ENCODE assay signal across 1 cellular context in the genomic region with DNA sequence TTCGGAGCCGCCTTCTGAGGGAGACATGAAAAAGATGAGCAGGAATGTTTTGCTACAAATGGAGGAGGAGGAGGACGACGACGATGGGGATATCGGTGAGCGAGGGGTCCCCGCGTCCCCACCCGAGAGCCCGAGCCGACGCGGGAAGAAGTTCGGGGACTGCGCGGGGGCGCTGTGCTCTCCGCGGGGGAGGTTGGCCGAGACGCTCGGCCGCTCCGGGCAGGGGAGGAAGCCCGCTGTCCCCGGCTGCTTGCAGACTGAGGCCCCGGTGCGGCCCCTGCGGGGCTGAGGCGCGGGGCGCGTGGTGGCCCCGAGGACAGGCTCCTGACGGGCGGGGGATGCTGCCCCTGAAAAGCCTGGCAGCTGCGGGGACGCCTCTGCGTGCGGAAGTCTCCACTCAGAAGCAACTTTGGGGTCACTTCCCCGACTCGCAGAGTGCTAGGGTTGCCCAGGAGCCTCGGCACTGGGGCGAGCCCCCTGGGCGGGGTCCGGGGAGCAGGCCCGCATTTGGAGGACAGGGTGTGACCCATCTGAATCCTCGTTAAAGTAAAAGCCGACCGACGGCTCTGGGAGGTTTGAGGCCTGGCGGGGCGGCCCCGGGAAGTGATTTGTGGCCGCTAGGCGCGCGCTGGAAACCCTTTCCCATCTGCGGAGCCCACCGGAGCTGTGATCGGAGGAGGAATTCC.
TF ChIP-seq lines count a peak whose summit lies in the region.

No MANE protein-coding gene starts in this region.

TF ChIP-seq in HepG2, 621 proteins besides CTCF, POLR2A, EP300 and RAD21 (continued from another document and continues in another):
- TF ChIP-seq, protein P1, sequence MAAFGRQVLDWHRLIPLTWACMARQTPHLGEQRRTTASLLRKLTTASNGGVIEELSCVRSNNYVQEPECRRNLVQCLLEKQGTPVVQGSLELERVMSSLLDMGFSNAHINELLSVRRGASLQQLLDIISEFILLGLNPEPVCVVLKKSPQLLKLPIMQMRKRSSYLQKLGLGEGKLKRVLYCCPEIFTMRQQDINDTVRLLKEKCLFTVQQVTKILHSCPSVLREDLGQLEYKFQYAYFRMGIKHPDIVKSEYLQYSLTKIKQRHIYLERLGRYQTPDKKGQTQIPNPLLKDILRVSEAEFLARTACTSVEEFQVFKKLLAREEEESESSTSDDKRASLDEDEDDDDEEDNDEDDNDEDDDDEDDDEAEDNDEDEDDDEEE (CRISPR knock-in tag; IDR thresholded peaks at IDR 0.05): peak; percentile 47; the same call in 1 of the 2 replicates
- TF ChIP-seq FOSL1 (CRISPR knock-in tag; IDR thresholded peaks at IDR 0.05; ENCODE audit: borderline replicate concordance) (no peak), CEBPB (IDR thresholded peaks at IDR 0.05; ENCODE audit: borderline replicate concordance, low read depth, low read length) (no peak), ZNF615 (CRISPR knock-in tag; IDR thresholded peaks at IDR 0.05; ENCODE audit: borderline replicate concordance) (0 out of 2 replicates have a peak, but pooled peaks have one; percentile 10), ZNF782 (CRISPR knock-in tag; IDR thresholded peaks at IDR 0.05; ENCODE audit: borderline replicate concordance) (no peak), PHF5A (CRISPR knock-in tag; IDR thresholded peaks at IDR 0.05; ENCODE audit: low read depth, unreplicated experiment) (no peak), PHF21A (CRISPR knock-in tag; IDR thresholded peaks at IDR 0.05) (peak; percentile 38; the same call in 1 of the 2 replicates), CBX1 (IDR thresholded peaks at IDR 0.05; ENCODE audit: low read depth) (no peak), SNAPC2 (CRISPR knock-in tag; IDR thresholded peaks at IDR 0.05) (no peak), ZNF3 (CRISPR knock-in tag; IDR thresholded peaks at IDR 0.05) (no peak), HNRNPLL (IDR thresholded peaks at IDR 0.05; ENCODE audit: low read depth, low read length, poor library complexity, severe bottlenecking) (peak; percentile 37), SMAD3 (CRISPR knock-in tag; IDR thresholded peaks at IDR 0.05) (no peak), KDM5B (CRISPR knock-in tag; IDR thresholded peaks at IDR 0.05; ENCODE audit: borderline replicate concordance) (peak; percentile 2; the same call in 1 of the 2 replicates), MIER2 (CRISPR knock-in tag; IDR thresholded peaks at IDR 0.05) (0 out of 2 replicates have a peak, but pooled peaks have one; percentile 8), ZMYM4 (CRISPR knock-in tag; IDR thresholded peaks at IDR 0.05) (no peak; the same call in 1 of the 2 replicates), ERF (CRISPR knock-in tag; IDR thresholded peaks at IDR 0.05) (0 out of 2 replicates have a peak, but pooled peaks have one; percentile 43), RBM39 (IDR thresholded peaks at IDR 0.05; ENCODE audit: low read depth, low read length, poor library complexity, severe bottlenecking) (peak; percentile 83), ZNF446 (CRISPR knock-in tag; IDR thresholded peaks at IDR 0.05) (peak; percentile 51; the same call in 1 of the 2 replicates), KAT7 (CRISPR knock-in tag; IDR thresholded peaks at IDR 0.05; ENCODE audit: borderline replicate concordance) (peak; percentile 18; the same call in 1 of the 2 replicates), ZNF251 (CRISPR knock-in tag; IDR thresholded peaks at IDR 0.05) (no peak), ZNF772 (CRISPR knock-in tag; IDR thresholded peaks at IDR 0.05) (no peak; the same call in 1 of the 2 replicates), MXD4 (CRISPR knock-in tag; IDR thresholded peaks at IDR 0.05) (no peak)
- TF ChIP-seq, protein P2, sequence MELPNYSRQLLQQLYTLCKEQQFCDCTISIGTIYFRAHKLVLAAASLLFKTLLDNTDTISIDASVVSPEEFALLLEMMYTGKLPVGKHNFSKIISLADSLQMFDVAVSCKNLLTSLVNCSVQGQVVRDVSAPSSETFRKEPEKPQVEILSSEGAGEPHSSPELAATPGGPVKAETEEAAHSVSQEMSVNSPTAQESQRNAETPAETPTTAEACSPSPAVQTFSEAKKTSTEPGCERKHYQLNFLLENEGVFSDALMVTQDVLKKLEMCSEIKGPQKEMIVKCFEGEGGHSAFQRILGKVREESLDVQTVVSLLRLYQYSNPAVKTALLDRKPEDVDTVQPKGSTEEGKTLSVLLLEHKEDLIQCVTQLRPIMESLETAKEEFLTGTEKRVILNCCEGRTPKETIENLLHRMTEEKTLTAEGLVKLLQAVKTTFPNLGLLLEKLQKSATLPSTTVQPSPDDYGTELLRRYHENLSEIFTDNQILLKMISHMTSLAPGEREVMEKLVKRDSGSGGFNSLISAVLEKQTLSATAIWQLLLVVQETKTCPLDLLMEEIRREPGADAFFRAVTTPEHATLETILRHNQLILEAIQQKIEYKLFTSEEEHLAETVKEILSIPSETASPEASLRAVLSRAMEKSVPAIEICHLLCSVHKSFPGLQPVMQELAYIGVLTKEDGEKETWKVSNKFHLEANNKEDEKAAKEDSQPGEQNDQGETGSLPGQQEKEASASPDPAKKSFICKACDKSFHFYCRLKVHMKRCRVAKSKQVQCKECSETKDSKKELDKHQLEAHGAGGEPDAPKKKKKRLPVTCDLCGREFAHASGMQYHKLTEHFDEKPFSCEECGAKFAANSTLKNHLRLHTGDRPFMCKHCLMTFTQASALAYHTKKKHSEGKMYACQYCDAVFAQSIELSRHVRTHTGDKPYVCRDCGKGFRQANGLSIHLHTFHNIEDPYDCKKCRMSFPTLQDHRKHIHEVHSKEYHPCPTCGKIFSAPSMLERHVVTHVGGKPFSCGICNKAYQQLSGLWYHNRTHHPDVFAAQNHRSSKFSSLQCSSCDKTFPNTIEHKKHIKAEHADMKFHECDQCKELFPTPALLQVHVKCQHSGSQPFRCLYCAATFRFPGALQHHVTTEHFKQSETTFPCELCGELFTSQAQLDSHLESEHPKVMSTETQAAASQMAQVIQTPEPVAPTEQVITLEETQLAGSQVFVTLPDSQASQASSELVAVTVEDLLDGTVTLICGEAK (IDR thresholded peaks at IDR 0.05): no peak
- TF ChIP-seq, protein P2 (CRISPR knock-in tag; IDR thresholded peaks at IDR 0.05): 0 out of 2 replicates have a peak, but pooled peaks have one; percentile 7
- TF ChIP-seq, protein P3, sequence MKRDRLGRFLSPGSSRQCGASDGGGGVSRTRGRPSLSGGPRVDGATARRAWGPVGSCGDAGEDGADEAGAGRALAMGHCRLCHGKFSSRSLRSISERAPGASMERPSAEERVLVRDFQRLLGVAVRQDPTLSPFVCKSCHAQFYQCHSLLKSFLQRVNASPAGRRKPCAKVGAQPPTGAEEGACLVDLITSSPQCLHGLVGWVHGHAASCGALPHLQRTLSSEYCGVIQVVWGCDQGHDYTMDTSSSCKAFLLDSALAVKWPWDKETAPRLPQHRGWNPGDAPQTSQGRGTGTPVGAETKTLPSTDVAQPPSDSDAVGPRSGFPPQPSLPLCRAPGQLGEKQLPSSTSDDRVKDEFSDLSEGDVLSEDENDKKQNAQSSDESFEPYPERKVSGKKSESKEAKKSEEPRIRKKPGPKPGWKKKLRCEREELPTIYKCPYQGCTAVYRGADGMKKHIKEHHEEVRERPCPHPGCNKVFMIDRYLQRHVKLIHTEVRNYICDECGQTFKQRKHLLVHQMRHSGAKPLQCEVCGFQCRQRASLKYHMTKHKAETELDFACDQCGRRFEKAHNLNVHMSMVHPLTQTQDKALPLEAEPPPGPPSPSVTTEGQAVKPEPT (CRISPR knock-in tag; IDR thresholded peaks at IDR 0.05; ENCODE audit: low read depth): no peak
- TF ChIP-seq, protein P4, sequence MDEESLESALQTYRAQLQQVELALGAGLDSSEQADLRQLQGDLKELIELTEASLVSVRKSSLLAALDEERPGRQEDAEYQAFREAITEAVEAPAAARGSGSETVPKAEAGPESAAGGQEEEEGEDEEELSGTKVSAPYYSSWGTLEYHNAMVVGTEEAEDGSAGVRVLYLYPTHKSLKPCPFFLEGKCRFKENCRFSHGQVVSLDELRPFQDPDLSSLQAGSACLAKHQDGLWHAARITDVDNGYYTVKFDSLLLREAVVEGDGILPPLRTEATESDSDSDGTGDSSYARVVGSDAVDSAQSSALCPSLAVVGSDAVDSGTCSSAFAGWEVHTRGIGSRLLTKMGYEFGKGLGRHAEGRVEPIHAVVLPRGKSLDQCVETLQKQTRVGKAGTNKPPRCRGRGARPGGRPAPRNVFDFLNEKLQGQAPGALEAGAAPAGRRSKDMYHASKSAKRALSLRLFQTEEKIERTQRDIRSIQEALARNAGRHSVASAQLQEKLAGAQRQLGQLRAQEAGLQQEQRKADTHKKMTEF (CRISPR knock-in tag; IDR thresholded peaks at IDR 0.05): peak; percentile 58; the same call in 1 of the 2 replicates
- TF ChIP-seq, protein P5, sequence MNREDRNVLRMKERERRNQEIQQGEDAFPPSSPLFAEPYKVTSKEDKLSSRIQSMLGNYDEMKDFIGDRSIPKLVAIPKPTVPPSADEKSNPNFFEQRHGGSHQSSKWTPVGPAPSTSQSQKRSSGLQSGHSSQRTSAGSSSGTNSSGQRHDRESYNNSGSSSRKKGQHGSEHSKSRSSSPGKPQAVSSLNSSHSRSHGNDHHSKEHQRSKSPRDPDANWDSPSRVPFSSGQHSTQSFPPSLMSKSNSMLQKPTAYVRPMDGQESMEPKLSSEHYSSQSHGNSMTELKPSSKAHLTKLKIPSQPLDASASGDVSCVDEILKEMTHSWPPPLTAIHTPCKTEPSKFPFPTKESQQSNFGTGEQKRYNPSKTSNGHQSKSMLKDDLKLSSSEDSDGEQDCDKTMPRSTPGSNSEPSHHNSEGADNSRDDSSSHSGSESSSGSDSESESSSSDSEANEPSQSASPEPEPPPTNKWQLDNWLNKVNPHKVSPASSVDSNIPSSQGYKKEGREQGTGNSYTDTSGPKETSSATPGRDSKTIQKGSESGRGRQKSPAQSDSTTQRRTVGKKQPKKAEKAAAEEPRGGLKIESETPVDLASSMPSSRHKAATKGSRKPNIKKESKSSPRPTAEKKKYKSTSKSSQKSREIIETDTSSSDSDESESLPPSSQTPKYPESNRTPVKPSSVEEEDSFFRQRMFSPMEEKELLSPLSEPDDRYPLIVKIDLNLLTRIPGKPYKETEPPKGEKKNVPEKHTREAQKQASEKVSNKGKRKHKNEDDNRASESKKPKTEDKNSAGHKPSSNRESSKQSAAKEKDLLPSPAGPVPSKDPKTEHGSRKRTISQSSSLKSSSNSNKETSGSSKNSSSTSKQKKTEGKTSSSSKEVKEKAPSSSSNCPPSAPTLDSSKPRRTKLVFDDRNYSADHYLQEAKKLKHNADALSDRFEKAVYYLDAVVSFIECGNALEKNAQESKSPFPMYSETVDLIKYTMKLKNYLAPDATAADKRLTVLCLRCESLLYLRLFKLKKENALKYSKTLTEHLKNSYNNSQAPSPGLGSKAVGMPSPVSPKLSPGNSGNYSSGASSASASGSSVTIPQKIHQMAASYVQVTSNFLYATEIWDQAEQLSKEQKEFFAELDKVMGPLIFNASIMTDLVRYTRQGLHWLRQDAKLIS (CRISPR knock-in tag; IDR thresholded peaks at IDR 0.05): no peak
- TF ChIP-seq, protein P6, sequence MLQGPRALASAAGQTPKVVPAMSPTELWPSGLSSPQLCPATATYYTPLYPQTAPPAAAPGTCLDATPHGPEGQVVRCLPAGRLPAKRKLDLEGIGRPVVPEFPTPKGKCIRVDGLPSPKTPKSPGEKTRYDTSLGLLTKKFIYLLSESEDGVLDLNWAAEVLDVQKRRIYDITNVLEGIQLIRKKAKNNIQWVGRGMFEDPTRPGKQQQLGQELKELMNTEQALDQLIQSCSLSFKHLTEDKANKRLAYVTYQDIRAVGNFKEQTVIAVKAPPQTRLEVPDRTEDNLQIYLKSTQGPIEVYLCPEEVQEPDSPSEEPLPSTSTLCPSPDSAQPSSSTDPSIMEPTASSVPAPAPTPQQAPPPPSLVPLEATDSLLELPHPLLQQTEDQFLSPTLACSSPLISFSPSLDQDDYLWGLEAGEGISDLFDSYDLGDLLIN (CRISPR knock-in tag; IDR thresholded peaks at IDR 0.05; ENCODE audit: borderline replicate concordance): peak; percentile 47; the same call in 1 of the 2 replicates
- TF ChIP-seq, protein P7, sequence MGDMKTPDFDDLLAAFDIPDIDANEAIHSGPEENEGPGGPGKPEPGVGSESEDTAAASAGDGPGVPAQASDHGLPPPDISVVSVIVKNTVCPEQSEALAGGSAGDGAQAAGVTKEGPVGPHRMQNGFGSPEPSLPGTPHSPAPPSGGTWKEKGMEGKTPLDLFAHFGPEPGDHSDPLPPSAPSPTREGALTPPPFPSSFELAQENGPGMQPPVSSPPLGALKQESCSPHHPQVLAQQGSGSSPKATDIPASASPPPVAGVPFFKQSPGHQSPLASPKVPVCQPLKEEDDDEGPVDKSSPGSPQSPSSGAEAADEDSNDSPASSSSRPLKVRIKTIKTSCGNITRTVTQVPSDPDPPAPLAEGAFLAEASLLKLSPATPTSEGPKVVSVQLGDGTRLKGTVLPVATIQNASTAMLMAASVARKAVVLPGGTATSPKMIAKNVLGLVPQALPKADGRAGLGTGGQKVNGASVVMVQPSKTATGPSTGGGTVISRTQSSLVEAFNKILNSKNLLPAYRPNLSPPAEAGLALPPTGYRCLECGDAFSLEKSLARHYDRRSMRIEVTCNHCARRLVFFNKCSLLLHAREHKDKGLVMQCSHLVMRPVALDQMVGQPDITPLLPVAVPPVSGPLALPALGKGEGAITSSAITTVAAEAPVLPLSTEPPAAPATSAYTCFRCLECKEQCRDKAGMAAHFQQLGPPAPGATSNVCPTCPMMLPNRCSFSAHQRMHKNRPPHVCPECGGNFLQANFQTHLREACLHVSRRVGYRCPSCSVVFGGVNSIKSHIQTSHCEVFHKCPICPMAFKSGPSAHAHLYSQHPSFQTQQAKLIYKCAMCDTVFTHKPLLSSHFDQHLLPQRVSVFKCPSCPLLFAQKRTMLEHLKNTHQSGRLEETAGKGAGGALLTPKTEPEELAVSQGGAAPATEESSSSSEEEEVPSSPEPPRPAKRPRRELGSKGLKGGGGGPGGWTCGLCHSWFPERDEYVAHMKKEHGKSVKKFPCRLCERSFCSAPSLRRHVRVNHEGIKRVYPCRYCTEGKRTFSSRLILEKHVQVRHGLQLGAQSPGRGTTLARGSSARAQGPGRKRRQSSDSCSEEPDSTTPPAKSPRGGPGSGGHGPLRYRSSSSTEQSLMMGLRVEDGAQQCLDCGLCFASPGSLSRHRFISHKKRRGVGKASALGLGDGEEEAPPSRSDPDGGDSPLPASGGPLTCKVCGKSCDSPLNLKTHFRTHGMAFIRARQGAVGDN (CRISPR knock-in tag; IDR thresholded peaks at IDR 0.05): peak; percentile 83
